Comparison of ENCODE assay signal across 8 cellular contexts in genomic region chr16:21630866-21631265, GRCh38. TPM values are rescaled to one million over a fixed set of nuclear protein-coding genes. Genes with fewer than 3 reads are reported as not detected.
"Had no signal": no experiment of that assay in that cellular context is flagged by ENCODE, and none has a peak within 500 bp of the region (broad histone marks: within the 10 kb centered on the region; RNA-seq: fewer than 3 reads in every experiment).

No MANE protein-coding gene starts in this region.

RNA-seq across cellular contexts. Expression of gene IGSF6, which starts 21.5 kb away (rescaled TPM):
- total RNA-seq: activated CD4-positive, alpha-beta T cell treated with anti-CD3 and anti-CD28 coated beads, Interleukin-2, amount 10 ng/mL, durations not matched to agents 24 days and 14 days; K562; M059J; RPMI7951; SJSA1 had no signal
- polyA plus RNA-seq: SK-N-SH had no signal

RNA-seq across cellular contexts. Expression of gene OTOA, which starts 32.9 kb away (rescaled TPM):
- total RNA-seq: activated CD4-positive, alpha-beta T cell treated with anti-CD3 and anti-CD28 coated beads, Interleukin-2, amount 10 ng/mL, durations not matched to agents 24 days and 14 days; ascending aorta; K562; M059J; OCI-LY7; RPMI7951; SJSA1 had no signal
